Comparison of ENCODE assay signal across 8 cellular contexts in the genomic region with DNA sequence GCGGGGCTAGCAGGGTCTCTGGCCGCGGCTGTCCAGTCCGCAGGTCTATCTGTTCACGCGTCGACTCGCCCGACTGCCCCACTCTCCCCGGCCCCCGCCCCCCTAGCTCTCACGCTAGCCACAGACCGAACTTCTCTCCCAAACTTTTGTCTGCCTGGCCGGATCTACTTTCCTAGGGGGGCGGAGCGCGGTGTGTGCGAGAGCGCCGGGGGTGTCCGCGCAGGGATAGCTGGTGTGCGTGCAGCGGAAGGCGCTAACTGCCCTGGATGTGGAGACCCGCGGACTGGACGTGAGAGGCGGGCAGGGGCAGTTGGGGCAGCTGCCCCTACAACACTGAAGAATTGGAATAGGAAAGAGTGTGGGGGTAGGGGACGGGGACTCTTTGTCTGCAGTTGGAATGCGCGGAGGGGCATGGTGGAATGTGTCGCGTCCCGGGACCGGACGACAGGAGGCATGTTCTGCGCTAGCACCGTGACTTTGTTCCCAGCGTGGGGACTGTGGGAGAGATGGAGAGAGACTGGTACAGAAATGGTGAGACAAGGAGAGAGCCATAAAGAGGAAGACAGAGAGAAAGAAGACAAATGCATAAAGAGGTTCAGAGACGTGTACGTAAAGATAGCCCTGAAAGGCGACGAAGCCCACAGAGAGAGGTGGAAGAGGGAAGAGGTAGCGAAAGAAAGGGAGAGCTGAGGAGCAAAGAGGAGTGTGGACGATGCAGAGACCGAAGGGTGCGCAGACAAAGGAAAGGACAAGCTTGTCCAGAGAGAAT. TPM values are rescaled to one million over a fixed set of nuclear protein-coding genes. Genes with fewer than 3 reads are reported as not detected.
A peak's percentile ranks its signal among the peaks of the same experiment; 100 is the strongest.
DNase-seq lines count a peak whose midpoint lies in the region; TF ChIP-seq lines count a peak whose summit lies in the region.

Gene AJUBA (minus strand): TSS at position 75 of the 769 bp plus-strand sequence. CDS start 285 bp downstream, outside the sequence.

- no peaks in the 10 kb centered on the region for H3K27me3 ChIP-seq in neural progenitor cell
- H3K27me3 ChIP-seq in stomach, result peaks cover 0 to 25% (median 14%) of the 10 kb centered on the region in 3 donors

- H3K27ac Mint-ChIP-seq in neural progenitor cell, result no peak within 1 kb of the TSS

- peak within 1 kb of the TSS; percentile 92 for H3K4me2 ChIP-seq in neural progenitor cell

- H3K9ac ChIP-seq in neural progenitor cell, result peak within 1 kb of the TSS; percentile 91

- no peaks in the 10 kb centered on the region for H3K36me3 ChIP-seq in neural progenitor cell
- peaks cover 0 to 6% (median 3%) of the 10 kb centered on the region in 4 donors for H3K36me3 ChIP-seq in stomach

- peak; percentile 8 for TF ChIP-seq CTCF in neural progenitor cell (IDR thresholded peaks at IDR 0.05)
- TF ChIP-seq CTCF in stomach (IDR thresholded peaks at IDR 0.05), result peak in 1 of 7 experiments; percentile 37

- no peak for TF ChIP-seq EP300 in stomach (IDR thresholded peaks at IDR 0.05)

- peaks cover 64% of the 10 kb centered on the region for H3F3A ChIP-seq in neural progenitor cell (ENCODE audit: low read depth)

- H2AFZ ChIP-seq in neural progenitor cell (replicated peaks), result no peak within 1 kb of the TSS

- intact Hi-C loops in stomach (cut with DNase I; ENCODE audit: low total_unique reads), result no loop called here

- DNase-seq in ELR (ENCODE audit: low read depth), result peak; percentile 96
- peak; percentile 87 for DNase-seq in HT1080 (ENCODE audit: low read depth)
- DNase-seq in activated gamma-delta T cell treated with Interleukin-2 at 50 U/mL for 16 hours, result peak; percentile 62
- DNase-seq in foreskin melanocyte, result peak; percentile 89
- DNase-seq in neural progenitor cell (ENCODE audit: low spot score), result peak; percentile 94
- peak; percentile 82 for DNase-seq in stomach
- DNase-seq in NAMALWA (ENCODE audit: low spot score), result no peak

- no peak within 1 kb of the TSS for H3K4me3 Mint-ChIP-seq in neural progenitor cell

- H3K27ac ChIP-seq in neural progenitor cell (peak within 1 kb of the TSS; percentile 93), stomach (peak within 1 kb of the TSS; percentile 76 to 88 (median 78))

- H3K4me1 ChIP-seq in neural progenitor cell (peaks cover 24% of the 10 kb centered on the region), stomach (peaks cover 28 to 60% (median 57%) of the 10 kb centered on the region in 4 donors)

- WGBS in stomach, 5 donors, result 0 to 1% (median 1%) methylated on average over 35 to 48 of the region's 48 CpGs

- TF ChIP-seq POLR2A in Raji (IDR thresholded peaks at IDR 0.05; ENCODE audit: insufficient read depth, low read depth, low read length), result 0 out of 2 replicates have a peak, but pooled peaks have one; percentile 25
- TF ChIP-seq POLR2A in stomach (IDR thresholded peaks at IDR 0.05), result no peak

- H3K36me3 Mint-ChIP-seq in neural progenitor cell, result peaks cover 20% of the 10 kb centered on the region

- H3K79me2 ChIP-seq in neural progenitor cell (ENCODE audit: low read depth), result peaks cover 70% of the 10 kb centered on the region

- H4K20me1 ChIP-seq in neural progenitor cell (ENCODE audit: low read depth), result peaks cover 48% of the 10 kb centered on the region

- H3K9me3 Mint-ChIP-seq in neural progenitor cell, result peaks cover 2% of the 10 kb centered on the region

- peak within 1 kb of the TSS; percentile 88 for H3K4me3 ChIP-seq in neural progenitor cell
- H3K4me3 ChIP-seq in stomach, result peak within 1 kb of the TSS; percentile 70 to 78 (median 72)

- H3K9me3 ChIP-seq in neural progenitor cell (ENCODE audit: low read depth) (no peaks in the 10 kb centered on the region), stomach (no peaks in the 10 kb centered on the region)

- peaks cover 7% of the 10 kb centered on the region for H3K27me3 Mint-ChIP-seq in neural progenitor cell (ENCODE audit: insufficient read depth, low read depth)

- peaks cover 27% of the 10 kb centered on the region for H3K4me1 Mint-ChIP-seq in neural progenitor cell

RNA-seq across cellular contexts. Expression of gene AJUBA, which starts in this region (rescaled TPM):
- total RNA-seq in HT1080 (2014; rRNA removed; shearing (Covaris generic)), result 89.2 and 89.8 TPM in 2 replicates
- 55.1 and 58.6 TPM in 2 replicates for polyA plus RNA-seq in HT1080 (2015; cell fraction: cytosol; rRNA removed)
- 92.6 and 98.4 TPM in 2 replicates for polyA plus RNA-seq in HT1080 (2015; cell fraction: nucleus; rRNA removed)
- total RNA-seq in neural progenitor cell (ENCODE audit: low replicate concordance), result 99.6 and 147 TPM in 2 replicates
- total RNA-seq in stomach, result 10 to 100 TPM in 3 of 5 donors, 1 to 10 TPM in 1, not detected in 1; 3.1 to 13.3 (median 10.7) TPM
- 1 to 10 TPM; 1.5 to 6.9 (median 6.6) TPM for polyA plus RNA-seq in stomach
